20 cellular contexts compared by ENCODE assay signal in genomic region chr5:17694922-17695321, GRCh38.
A peak's percentile ranks its signal among the peaks of the same experiment; 100 is the strongest.
DNase-seq lines count a peak whose midpoint lies in the region; ATAC-seq and TF ChIP-seq lines count a peak whose summit lies in the region.
"Had no signal": no experiment of that assay in that cellular context is flagged by ENCODE, and none has a peak within 500 bp of the region (broad histone marks: within the 10 kb centered on the region; RNA-seq: fewer than 3 reads in every experiment).

No MANE protein-coding gene starts in this region.

- DNase-seq in NCI-H460 (ENCODE audit: extremely low read depth, low read depth): peak; percentile 81
- no peak for DNase-seq in brain microvascular endothelial cell
- DNase-seq in foreskin keratinocyte: peak; percentile 29 to 67
- DNase-seq in MG63: no peak
- no peak for DNase-seq in AG08396 (ENCODE audit: low spot score)
- DNase-seq in kidney glomerular epithelial cell (lab: John Stamatoyannopoulos, UW): no peak
- DNase-seq: CD4-positive, CD25-positive, alpha-beta regulatory T cell; DMS79; MV-4-11; NCI-H1105 treated with DMSO at 0.1 percent for 48 hours; NCI-H1694; NCI-H2081; NCI-H2171; NCI-H345; NCI-H524 treated with DMSO at 0.1 percent for 48 hours; SHP77 had no signal

- H3K4me3 ChIP-seq in ACC112 (ENCODE audit: low read depth, low read length): no peak overlapping the region
- no peak overlapping the region for H3K4me3 ChIP-seq in brain microvascular endothelial cell (ENCODE audit: low read depth, low read length)
- H3K4me3 ChIP-seq in MG63: no peak overlapping the region
- H3K4me3 ChIP-seq: K562 had no signal

- peak; percentile 87 for ATAC-seq in foreskin keratinocyte
- no peak for ATAC-seq in HG03571 (IDR thresholded peaks at IDR 0.05; ENCODE audit: unreplicated experiment)
- ATAC-seq: HepG2, K562 had no signal

- no peaks in the 10 kb centered on the region for H3K79me2 ChIP-seq in ACC112 (ENCODE audit: control insufficient read depth, insufficient read depth, low read length, unreplicated experiment)

- H3K27ac ChIP-seq in ACC112 (ENCODE audit: low read depth, low read length) (peak overlapping the region; percentile 34; the same call in 1 of the 2 replicates), brain microvascular endothelial cell (peak overlapping the region; percentile 9), foreskin keratinocyte (no peak overlapping the region)

- no peak for TF ChIP-seq CTCF in brain microvascular endothelial cell (IDR thresholded peaks at IDR 0.05; ENCODE audit: low read depth, low read length, missing control alignments)
- no peak for TF ChIP-seq CTCF in foreskin keratinocyte (conservative IDR thresholded peaks at IDR 0.05)

- in situ Hi-C loops in brain microvascular endothelial cell (cut with HindIII; ENCODE audit: low pct_ligation_motif_present, low sequenced_read_pairs): no loop called here

- no peak overlapping the region for H2AFZ ChIP-seq in ACC112 (ENCODE audit: low read length, unreplicated experiment)

- H3K9me3 ChIP-seq in MG63: no peaks in the 10 kb centered on the region

- H3K4me1 ChIP-seq in ACC112 (ENCODE audit: control insufficient read depth, insufficient read depth, low read length, unreplicated experiment): peaks cover 7% of the 10 kb centered on the region
- peaks cover 18% of the 10 kb centered on the region for H3K4me1 ChIP-seq in foreskin keratinocyte

- H3K36me3 ChIP-seq in ACC112 (ENCODE audit: insufficient read depth, low read length): no peaks in the 10 kb centered on the region
- H3K36me3 ChIP-seq in brain microvascular endothelial cell (replicated peaks): no peaks in the 10 kb centered on the region
- H3K36me3 ChIP-seq in MG63: no peaks in the 10 kb centered on the region

- H3K27me3 ChIP-seq in ACC112 (ENCODE audit: insufficient read depth, low read length) (no peaks in the 10 kb centered on the region), brain microvascular endothelial cell (replicated peaks) (no peaks in the 10 kb centered on the region), foreskin keratinocyte (no peaks in the 10 kb centered on the region), MG63 (peaks cover 36% of the 10 kb centered on the region)

Comparison
In these comparisons a context has a peak if more than half of its experiments do, and no peak if none do; other contexts are left out.
1. DNase-seq: peak in NCI-H460 (single experiment) and foreskin keratinocyte (2 of 2); none in brain microvascular endothelial cell (single experiment), MG63 (single experiment), AG08396 (single experiment) and kidney glomerular epithelial cell (single experiment).